In genomic region chr22:42500164-42500835, GRCh38 we compare ENCODE assay signal across 8 cellular contexts. TPM values are rescaled to one million over a fixed set of nuclear protein-coding genes. Genes with fewer than 3 reads are reported as not detected.
DNase-seq lines count a peak whose midpoint lies in the region; ATAC-seq, FAIRE-seq and TF ChIP-seq lines count a peak whose summit lies in the region.

No MANE protein-coding gene starts in this region.

- H3K27me3 Mint-ChIP-seq in activated naive CD8-positive, alpha-beta T cell, result no peaks in the 10 kb centered on the region

- H3K4me3 Mint-ChIP-seq in activated naive CD8-positive, alpha-beta T cell, result peak overlapping the region; percentile 51

- H3K4me3 ChIP-seq in SJSA1, result no peak overlapping the region
- H3K4me3 ChIP-seq in psoas muscle, result peak overlapping the region; percentile 58
- peak overlapping the region in 3 of 4 donors; percentile 34 to 50 (median 43) for H3K4me3 ChIP-seq in upper lobe of left lung
- no peak overlapping the region for H3K4me3 ChIP-seq in WERI-Rb-1 (ENCODE audit: low read depth, low read length)

- H3K27ac ChIP-seq in SJSA1 (no peak overlapping the region), psoas muscle (no peak overlapping the region), upper lobe of left lung (peak overlapping the region in 3 of 4 donors; percentile 22 to 70 (median 61)), WERI-Rb-1 (no peak overlapping the region)

- intact Hi-C loops in Right ventricle myocardium inferior (cut with DNase I), result no loop called here
- intact Hi-C loops in psoas muscle (cut with DNase I), result no loop called here

- peaks cover 3% of the 10 kb centered on the region for H3K4me1 Mint-ChIP-seq in activated naive CD8-positive, alpha-beta T cell (ENCODE audit: low read depth)

- ATAC-seq in HG02938 (IDR thresholded peaks at IDR 0.05; ENCODE audit: unreplicated experiment), result peak; percentile 65
- ATAC-seq in Right ventricle myocardium inferior, result peak; percentile 94
- peak; percentile 91 to 95 (median 92) for ATAC-seq in psoas muscle
- peak; percentile 91 to 93 for ATAC-seq in upper lobe of left lung (ENCODE audit: low FRiP score in 2 of 2)

- peaks cover 4% of the 10 kb centered on the region; the same call in 1 of the 2 replicates for H3K4me1 ChIP-seq in SJSA1 (replicated peaks)
- peaks cover 6% of the 10 kb centered on the region for H3K4me1 ChIP-seq in psoas muscle
- peaks cover 12 to 34% (median 26%) of the 10 kb centered on the region in 4 donors for H3K4me1 ChIP-seq in upper lobe of left lung

- TF ChIP-seq CTCF in psoas muscle (IDR thresholded peaks at IDR 0.05) (no peak), upper lobe of left lung (IDR thresholded peaks at IDR 0.05) (peak in 1 of 6 experiments; percentile 14), WERI-Rb-1 (IDR thresholded peaks at IDR 0.05; ENCODE audit: low read depth, low read length) (no peak)

- 2 to 4% (median 2%) methylated on average over 20 to 55 of the region's 55 CpGs for WGBS in psoas muscle, 3 donors
- WGBS in upper lobe of left lung, 2 donors, result 6 to 9% methylated on average over 13 to 32 of the region's 55 CpGs

- no peaks in the 10 kb centered on the region for H3K9me3 Mint-ChIP-seq in activated naive CD8-positive, alpha-beta T cell (ENCODE audit: low read depth)

- no peak overlapping the region for H3K27ac Mint-ChIP-seq in activated naive CD8-positive, alpha-beta T cell

- H3K36me3 Mint-ChIP-seq in activated naive CD8-positive, alpha-beta T cell, result no peaks in the 10 kb centered on the region

- peak; percentile 58 for FAIRE-seq in GM12891 (lab: Jason Lieb, UNC)

- TF ChIP-seq POLR2A in GM12891 (IDR thresholded peaks at IDR 0.05; ENCODE audit: low read depth, low read length), result no peak
- TF ChIP-seq POLR2A in upper lobe of left lung (IDR thresholded peaks at IDR 0.05), result peak in 1 of 4 donors; percentile 48

- peaks cover 4% of the 10 kb centered on the region; the same call in 1 of the 2 replicates for H3K27me3 ChIP-seq in SJSA1 (replicated peaks)
- H3K27me3 ChIP-seq in psoas muscle (ENCODE audit: insufficient read depth in 3 of 3, low read length in 2 of 3), result no peaks in the 10 kb centered on the region
- no peaks in the 10 kb centered on the region for H3K27me3 ChIP-seq in upper lobe of left lung
- no peaks in the 10 kb centered on the region for H3K27me3 ChIP-seq in WERI-Rb-1 (ENCODE audit: insufficient read depth, low read depth, severe bottlenecking)

- peak; percentile 99 for DNase-seq in GM12891 (ENCODE audit: insufficient read length, low spot score)
- DNase-seq in SJSA1 (ENCODE audit: low read depth in 1 of 2, low spot score in 2 of 2), result peak; percentile 16 to 71
- peak; percentile 91 for DNase-seq in Right ventricle myocardium inferior (ENCODE audit: missing footprints)
- DNase-seq in psoas muscle, result peak; percentile 82 to 93
- peak; percentile 86 to 97 for DNase-seq in upper lobe of left lung
- DNase-seq in WERI-Rb-1, result no peak

- no peak for TF ChIP-seq EP300 in upper lobe of left lung (IDR thresholded peaks at IDR 0.05)

- H3K36me3 ChIP-seq in SJSA1 (no peaks in the 10 kb centered on the region), psoas muscle (ENCODE audit: insufficient read depth in 1 of 2, low read depth in 1 of 2) (no peaks in the 10 kb centered on the region), upper lobe of left lung (no peaks in the 10 kb centered on the region), WERI-Rb-1 (no peaks in the 10 kb centered on the region)

- no peaks in the 10 kb centered on the region for H3K9me3 ChIP-seq in SJSA1 (replicated peaks)
- H3K9me3 ChIP-seq in psoas muscle, result no peaks in the 10 kb centered on the region
- no peaks in the 10 kb centered on the region for H3K9me3 ChIP-seq in upper lobe of left lung
- H3K9me3 ChIP-seq in WERI-Rb-1 (ENCODE audit: severe bottlenecking), result no peaks in the 10 kb centered on the region

TF ChIP-seq in GM12891, 5 proteins besides CTCF, POLR2A, EP300 and RAD21:
- no peak for TF ChIP-seq TAF1 (IDR thresholded peaks at IDR 0.05; ENCODE audit: low read depth, low read length)
- TF ChIP-seq PAX5 (IDR thresholded peaks at IDR 0.05; ENCODE audit: insufficient read depth, low read length, severe bottlenecking), result no peak
- no peak for TF ChIP-seq SPI1 (IDR thresholded peaks at IDR 0.05; ENCODE audit: low read depth, low read length)
- TF ChIP-seq POLR2AphosphoS5 (IDR thresholded peaks at IDR 0.05; ENCODE audit: low read depth, low read length), result no peak
- TF ChIP-seq POU2F2 (IDR thresholded peaks at IDR 0.05; ENCODE audit: low read depth, low read length), result no peak

RNA-seq across cellular contexts. Expression of gene RRP7A, which starts 19.3 kb away (rescaled TPM):
- 26.5 TPM for polyA plus RNA-seq in GM12891 (2012; ENCODE audit: low read depth, missing spikeins)
- total RNA-seq in SJSA1 (2014; rRNA removed; shearing (Covaris generic)), result 40.2 and 43.4 TPM in 2 replicates
- total RNA-seq in Right ventricle myocardium inferior, result 16.3 TPM
- total RNA-seq in psoas muscle, result 10 to 100 TPM; 31.8 to 34.1 (median 32.3) TPM
- polyA plus RNA-seq in psoas muscle, result 10 to 100 TPM in 2 of 3 donors, 1 to 10 TPM in 1; 5.7 to 34.8 (median 23.7) TPM
- total RNA-seq in upper lobe of left lung, result 10 to 100 TPM; 21.2 to 36.2 (median 29.3) TPM

RNA-seq across cellular contexts. Expression of gene SERHL2, which starts 53.5 kb away (rescaled TPM):
- polyA plus RNA-seq in GM12891 (2012; ENCODE audit: low read depth, missing spikeins), result 1.2 TPM
- 2.9 and 8.6 TPM in 2 replicates for total RNA-seq in SJSA1 (2014; rRNA removed; shearing (Covaris generic))
- total RNA-seq in Right ventricle myocardium inferior (2.6 TPM), psoas muscle (1 to 10 TPM in 2 of 4 donors, under 1 TPM in 2; 0.82 to 1.6 (median 0.97) TPM), upper lobe of left lung (1 to 10 TPM in 5 of 6 donors, not detected in 1; 1.1 to 4.9 (median 2.2) TPM)
- 1 to 10 TPM in 2 of 3 donors, under 1 TPM in 1; 0.96 to 1.5 (median 1.1) TPM for polyA plus RNA-seq in psoas muscle

Comparison
In these comparisons a context has a peak if more than half of its experiments do, and no peak if none do; other contexts are left out.
1. H3K27ac ChIP-seq: peak in upper lobe of left lung (3 of 4); none in SJSA1 (single experiment), psoas muscle (single experiment) and WERI-Rb-1 (single experiment).
2. H3K4me3 ChIP-seq: peak in psoas muscle (single experiment) and upper lobe of left lung (3 of 4); none in SJSA1 (single experiment) and WERI-Rb-1 (single experiment).
3. Peak in every context shown above with its lines, with median percentiles within 50 percentile points of each other: ATAC-seq.